24 cellular contexts compared by ENCODE assay signal in the genomic region with DNA sequence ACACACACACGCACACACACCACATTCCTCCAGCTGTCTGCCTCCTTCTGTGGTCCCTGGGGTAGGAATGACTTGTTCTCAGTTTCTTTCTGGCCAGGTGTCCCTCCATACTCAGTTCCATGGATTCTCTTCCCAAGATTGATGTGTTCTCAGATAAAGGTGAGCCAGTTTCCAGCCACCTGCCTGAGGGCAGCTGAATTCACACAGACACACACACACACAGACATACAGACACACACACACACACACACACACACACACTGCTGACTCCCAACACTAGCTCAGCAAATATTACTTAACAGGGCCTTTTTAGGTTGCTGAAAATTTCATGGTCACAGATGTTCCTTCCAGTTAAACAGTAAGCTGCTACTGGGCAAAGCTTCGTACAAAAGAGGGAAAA. TPM values are rescaled to one million over a fixed set of nuclear protein-coding genes. Genes with fewer than 3 reads are reported as not detected.
DNase-seq lines count a peak whose midpoint lies in the region; ATAC-seq and TF ChIP-seq lines count a peak whose summit lies in the region.
"Had no signal": no experiment of that assay in that cellular context is flagged by ENCODE, and none has a peak within 500 bp of the region (broad histone marks: within the 10 kb centered on the region; RNA-seq: fewer than 3 reads in every experiment).

No MANE protein-coding gene starts in this region.

- H3K4me1 Mint-ChIP-seq in CD4-positive, alpha-beta memory T cell = peaks cover 21 to 58% (median 46%) of the 10 kb centered on the region in 4 donors
- H3K4me1 Mint-ChIP-seq in naive thymus-derived CD8-positive, alpha-beta T cell = peaks cover 27 to 64% (median 58%) of the 10 kb centered on the region in 4 donors
- H3K4me1 Mint-ChIP-seq: WTC11 had no signal

- peaks cover 0 to 4% (median 0%) of the 10 kb centered on the region in 8 donors for H3K9me3 Mint-ChIP-seq in CD4-positive, alpha-beta memory T cell
- H3K9me3 Mint-ChIP-seq in naive thymus-derived CD8-positive, alpha-beta T cell = peaks cover 0 to 2% (median 0%) of the 10 kb centered on the region in 9 donors
- H3K9me3 Mint-ChIP-seq: activated CD4-positive, alpha-beta memory T cell treated with anti-CD3 and anti-CD28 coated beads, Interleukin-2, amount 10 ng/mL, durations not matched to agents 7 days and 5 days had no signal

- H3K9me3 ChIP-seq in CD4-positive, alpha-beta memory T cell (ENCODE audit: control insufficient read depth in 1 of 2, low read length in 2 of 2) = no peaks in the 10 kb centered on the region
- H3K9me3 ChIP-seq in ascending aorta = no peaks in the 10 kb centered on the region
- H3K9me3 ChIP-seq: upper lobe of left lung had no signal

- H3K36me3 Mint-ChIP-seq in CD4-positive, alpha-beta memory T cell = no peaks in the 10 kb centered on the region
- no peaks in the 10 kb centered on the region for H3K36me3 Mint-ChIP-seq in naive thymus-derived CD8-positive, alpha-beta T cell
- H3K36me3 Mint-ChIP-seq: WTC11 had no signal

- no peak for TF ChIP-seq CTCF in ascending aorta (IDR thresholded peaks at IDR 0.05)

- no peaks in the 10 kb centered on the region for H3K27me3 Mint-ChIP-seq in CD4-positive, alpha-beta memory T cell
- H3K27me3 Mint-ChIP-seq in naive thymus-derived CD8-positive, alpha-beta T cell = no peaks in the 10 kb centered on the region
- H3K27me3 Mint-ChIP-seq: activated CD4-positive, alpha-beta memory T cell treated with anti-CD3 and anti-CD28 coated beads, Interleukin-2, amount 10 ng/mL, durations not matched to agents 7 days and 5 days had no signal

- peak overlapping the region in 5 of 7 donors; percentile 34 to 82 (median 53) for H3K27ac Mint-ChIP-seq in CD4-positive, alpha-beta memory T cell
- peak overlapping the region in 6 of 10 donors; percentile 20 to 98 (median 85) for H3K27ac Mint-ChIP-seq in naive thymus-derived CD8-positive, alpha-beta T cell
- H3K27ac Mint-ChIP-seq: activated CD4-positive, alpha-beta memory T cell treated with anti-CD3 and anti-CD28 coated beads, Interleukin-2, amount 10 ng/mL, durations not matched to agents 7 days and 5 days; WTC11 had no signal

- CTCF ChIA-PET in CD4-positive, alpha-beta memory T cell (lab: Charles Lee; ENCODE audit: partially characterized antibody) = interaction anchor here (1.3 to 2.5 kb wide), 3 partner anchors 47 to 230 kb away, joined by 3 to 10 read pairs (median 3); no protein-coding TSS in a partner anchor

- no peaks in the 10 kb centered on the region for H3K27me3 ChIP-seq in CD4-positive, alpha-beta memory T cell (ENCODE audit: insufficient read depth, low read length)
- H3K27me3 ChIP-seq in ascending aorta = no peaks in the 10 kb centered on the region
- H3K27me3 ChIP-seq: upper lobe of left lung had no signal

- H3K4me1 ChIP-seq in CD4-positive, alpha-beta memory T cell (ENCODE audit: insufficient read depth, low read length) = peaks cover 46% of the 10 kb centered on the region
- H3K4me1 ChIP-seq in ascending aorta = peaks cover 6 to 22% of the 10 kb centered on the region in 2 donors

- peak; percentile 57 for DNase-seq in DMS53 (lab: John Stamatoyannopoulos, UW)
- DNase-seq in DMS53 treated with DMSO at 0.1 percent for 48 hours (lab: John Stamatoyannopoulos, UW; ENCODE audit: unreplicated experiment) = no peak
- DNase-seq in CD4-positive, alpha-beta memory T cell = no peak
- DNase-seq in ascending aorta (ENCODE audit: low spot score in 2 of 2) = no peak
- DNase-seq in naive thymus-derived CD8-positive, alpha-beta T cell = no peak
- DNase-seq: activated CD4-positive, alpha-beta memory T cell treated with anti-CD3 and anti-CD28 coated beads, Interleukin-2, amount 10 ng/mL, durations not matched to agents 7 days and 5 days; cerebellar nuclear complex; DND-41; effector CD4-positive, alpha-beta T cell; foreskin melanocyte; NCI-H2081 treated with DMSO at 0.1 percent for 48 hours; NK-92 treated with Interleukin-12 subunit alpha and Interleukin-12 subunit beta, amount 100 ng/mL, for 24 hours; stimulated activated CD4-positive, alpha-beta T cell treated with anti-CD3 and anti-CD28 coated beads, Interleukin-12 subunit alpha, Interleukin-12 subunit beta, amount 100 ng/mL, for 4 hours; stimulated activated CD4-positive, alpha-beta T cell treated with anti-CD3 and anti-CD28 coated beads, Interleukin-4, amount 100 ng/mL, for 4 hours; T-helper 9 cell had no signal

- ATAC-seq in naive thymus-derived CD8-positive, alpha-beta T cell = no peak
- ATAC-seq in GM19351 (IDR thresholded peaks at IDR 0.05; ENCODE audit: unreplicated experiment) (no peak), HG03280 (IDR thresholded peaks at IDR 0.05; ENCODE audit: unreplicated experiment) (no peak), GM18870 (IDR thresholded peaks at IDR 0.05; ENCODE audit: unreplicated experiment) (no peak)
- ATAC-seq: HepG2, WTC11 had no signal

- H3K36me3 ChIP-seq in CD4-positive, alpha-beta memory T cell (ENCODE audit: insufficient read depth, low read length) = no peaks in the 10 kb centered on the region
- H3K36me3 ChIP-seq in ascending aorta = no peaks in the 10 kb centered on the region
- H3K36me3 ChIP-seq: upper lobe of left lung had no signal

- H3K27ac ChIP-seq in CD4-positive, alpha-beta memory T cell (ENCODE audit: low read depth, low read length) = no peak overlapping the region
- H3K27ac ChIP-seq in ascending aorta = peak overlapping the region; percentile 67 to 84
- H3K27ac ChIP-seq: 22Rv1, upper lobe of left lung had no signal

- intact Hi-C loops in CD4-positive, alpha-beta memory T cell (cut with micrococcal nuclease) = no loop called here
- intact Hi-C loops in ascending aorta (cut with DNase I) = loop anchor here (2.0 kb wide), 1 partner anchor 88 kb away; no protein-coding TSS in a partner anchor

- H3K4me3 ChIP-seq in CD4-positive, alpha-beta memory T cell (ENCODE audit: low read length in 2 of 2) = no peak overlapping the region
- no peak overlapping the region for H3K4me3 ChIP-seq in ascending aorta
- H3K4me3 ChIP-seq: upper lobe of left lung had no signal

- no peak overlapping the region for H3K4me3 Mint-ChIP-seq in CD4-positive, alpha-beta memory T cell
- no peak overlapping the region for H3K4me3 Mint-ChIP-seq in naive thymus-derived CD8-positive, alpha-beta T cell
- H3K4me3 Mint-ChIP-seq: activated CD4-positive, alpha-beta memory T cell treated with anti-CD3 and anti-CD28 coated beads, Interleukin-2, amount 10 ng/mL, durations not matched to agents 7 days and 5 days; WTC11 had no signal

- POLR2A ChIA-PET in CD4-positive, alpha-beta memory T cell (lab: Charles Lee; ENCODE audit: partially characterized antibody) = interaction anchor here (1.3 kb wide), 1 partner anchor 57 kb away, joined by 4 read pairs; no protein-coding TSS in a partner anchor
- POLR2A ChIA-PET in naive thymus-derived CD8-positive, alpha-beta T cell (lab: Charles Lee) = interaction anchor here (0.9 to 1.9 kb wide), 3 partner anchors 8 to 89 kb away, joined by 4 to 5 read pairs (median 4); no protein-coding TSS in a partner anchor

RNA-seq across cellular contexts. Expression of a gene that starts 45.4 kb away (rescaled TPM):
- 1 to 10 TPM in 1 of 2 experiments, under 1 TPM in 1; 0.81 to 1.3 TPM for total RNA-seq in CD4-positive, alpha-beta memory T cell
- polyA plus RNA-seq in CD4-positive, alpha-beta memory T cell = under 1 TPM; 0.19 to 0.75 TPM
- 1.2 TPM for total RNA-seq in ascending aorta
- under 1 TPM; 0.74 to 0.75 TPM for total RNA-seq in naive thymus-derived CD8-positive, alpha-beta T cell
- under 1 TPM in 2 of 3 donors, not detected in 1; 0.26 to 0.60 TPM for polyA plus RNA-seq in naive thymus-derived CD8-positive, alpha-beta T cell
- total RNA-seq: activated CD4-positive, alpha-beta memory T cell treated with anti-CD3 and anti-CD28 coated beads, Interleukin-2, amount 10 ng/mL, durations not matched to agents 7 days and 5 days; esophagus mucosa; HepG2; NCI-H460 had no signal
